ENCODE assay signal across 8 cellular contexts in the genomic region with DNA sequence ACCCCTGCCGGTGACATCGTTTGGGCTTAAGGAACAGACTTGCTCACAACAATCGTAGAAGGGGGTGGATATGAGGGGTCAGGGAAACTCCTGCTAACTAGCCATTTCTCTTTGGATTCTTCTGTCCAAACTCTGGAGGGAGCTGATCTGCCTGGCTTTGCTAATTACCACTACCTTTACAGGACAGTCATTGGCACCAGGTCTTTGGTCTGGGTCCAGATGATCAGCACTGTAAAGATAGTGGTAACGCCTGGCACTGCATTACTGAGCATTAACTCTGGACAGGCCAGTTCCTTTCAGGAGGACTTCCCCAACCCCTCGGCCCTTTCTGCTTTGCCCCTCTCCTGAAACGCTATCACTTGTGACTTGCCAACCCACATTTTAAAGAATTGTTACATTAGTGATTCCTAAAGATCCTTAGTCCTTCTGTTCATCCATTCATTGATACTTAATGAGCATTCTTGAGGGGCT. TPM values are rescaled to one million over a fixed set of nuclear protein-coding genes. Genes with fewer than 3 reads are reported as not detected.
DNase-seq lines count a peak whose midpoint lies in the region; ATAC-seq and TF ChIP-seq lines count a peak whose summit lies in the region.

No MANE protein-coding gene starts in this region.

- peaks cover 0 to 15% of the 10 kb centered on the region in 2 donors for H3K36me3 ChIP-seq in gastroesophageal sphincter
- H3K36me3 ChIP-seq in psoas muscle (ENCODE audit: insufficient read depth in 1 of 2, low read depth in 1 of 2): peaks cover 0 to 15% of the 10 kb centered on the region in 2 donors

- H3K4me1 ChIP-seq in gastroesophageal sphincter (peaks cover 0 to 72% (median 28%) of the 10 kb centered on the region in 3 donors), psoas muscle (peaks cover 33% of the 10 kb centered on the region)

- no peak for TF ChIP-seq EP300 in gastroesophageal sphincter (IDR thresholded peaks at IDR 0.05)

- H3K27me3 ChIP-seq in gastroesophageal sphincter: no peaks in the 10 kb centered on the region
- H3K27me3 ChIP-seq in psoas muscle (ENCODE audit: insufficient read depth in 3 of 3, low read length in 2 of 3): no peaks in the 10 kb centered on the region

- H3K4me3 ChIP-seq in GM12865 (ENCODE audit: low read depth, low read length): peak overlapping the region; percentile 83
- H3K4me3 ChIP-seq in gastroesophageal sphincter: peak overlapping the region; percentile 42 to 77
- peak overlapping the region; percentile 83 for H3K4me3 ChIP-seq in psoas muscle

- DNase-seq in GM12865 (ENCODE audit: low read depth): no peak
- DNase-seq in psoas muscle: no peak
- DNase-seq in RPMI8226: no peak
- no peak for DNase-seq in iPS-NIHi11 (ENCODE audit: low spot score)
- no peak for DNase-seq in iPS-NIHi7 (ENCODE audit: extremely low spot score)
- no peak for DNase-seq in COLO829 (ENCODE audit: low spot score)

- TF ChIP-seq CTCF in GM12865 (IDR thresholded peaks at IDR 0.05; ENCODE audit: insufficient read depth, low read depth, low read length, missing control alignments) (no peak), VCaP (conservative IDR thresholded peaks at IDR 0.05) (no peak; the same call in 1 of the 2 replicates), gastroesophageal sphincter (IDR thresholded peaks at IDR 0.05) (peak in 1 of 4 experiments; percentile 7), psoas muscle (IDR thresholded peaks at IDR 0.05) (no peak)

- ATAC-seq in gastroesophageal sphincter (no peak), psoas muscle (peak in 3 of 4 donors; percentile 1 to 25 (median 18))

- TF ChIP-seq POLR2A in gastroesophageal sphincter (IDR thresholded peaks at IDR 0.05): no peak

- intact Hi-C loops in psoas muscle (cut with DNase I): loop anchor here in 1 of 2 donors (5.0 kb wide), 1 partner anchor 65 kb away; no protein-coding TSS in a partner anchor

- H3K27ac ChIP-seq in VCaP: peak overlapping the region; percentile 97
- peak overlapping the region; percentile 62 to 95 (median 94) for H3K27ac ChIP-seq in gastroesophageal sphincter
- peak overlapping the region; percentile 96 for H3K27ac ChIP-seq in psoas muscle

- WGBS in gastroesophageal sphincter (ENCODE audit: low coverage in 1 of 2), 2 donors: 5 to 8% methylated on average over 3 to 4 of the region's 6 CpGs
- WGBS in psoas muscle, 3 donors: 1 to 5% (median 3%) methylated on average over 6 of the region's 6 CpGs

- H3K9me3 ChIP-seq in gastroesophageal sphincter (no peaks in the 10 kb centered on the region), psoas muscle (no peaks in the 10 kb centered on the region)

RNA-seq across cellular contexts. Expression of a gene that starts 0.8 kb away (rescaled TPM):
- total RNA-seq in gastroesophageal sphincter: 10 to 100 TPM in 2 of 4 donors, 1 to 10 TPM in 2; 1.9 to 47.5 (median 18.7) TPM
- 10 to 100 TPM; 29.5 to 32.7 (median 31.0) TPM for total RNA-seq in psoas muscle
- polyA plus RNA-seq in psoas muscle: 10 to 100 TPM; 34.4 to 95.4 (median 67.9) TPM

RNA-seq across cellular contexts. Expression of a gene that starts 3.5 kb away (rescaled TPM):
- 10 to 100 TPM; 21.7 to 69.5 (median 34.7) TPM for total RNA-seq in gastroesophageal sphincter
- 10 to 100 TPM in 2 of 4 donors, 1 to 10 TPM in 2; 6.8 to 13.7 (median 10.4) TPM for total RNA-seq in psoas muscle
- polyA plus RNA-seq in psoas muscle: 10 to 100 TPM in 2 of 3 donors, 1 to 10 TPM in 1; 8.8 to 10.5 (median 10.3) TPM

RNA-seq across cellular contexts. Expression of a gene that starts 42.1 kb away (rescaled TPM):
- total RNA-seq in gastroesophageal sphincter (100 to 1,000 TPM in 2 of 4 donors, 10 to 100 TPM in 2; 76.2 to 167 (median 95.8) TPM), psoas muscle (10 to 100 TPM; 29.0 to 47.5 (median 41.9) TPM)
- 10 to 100 TPM; 15.9 to 27.4 (median 22.5) TPM for polyA plus RNA-seq in psoas muscle
